In the genomic region with DNA sequence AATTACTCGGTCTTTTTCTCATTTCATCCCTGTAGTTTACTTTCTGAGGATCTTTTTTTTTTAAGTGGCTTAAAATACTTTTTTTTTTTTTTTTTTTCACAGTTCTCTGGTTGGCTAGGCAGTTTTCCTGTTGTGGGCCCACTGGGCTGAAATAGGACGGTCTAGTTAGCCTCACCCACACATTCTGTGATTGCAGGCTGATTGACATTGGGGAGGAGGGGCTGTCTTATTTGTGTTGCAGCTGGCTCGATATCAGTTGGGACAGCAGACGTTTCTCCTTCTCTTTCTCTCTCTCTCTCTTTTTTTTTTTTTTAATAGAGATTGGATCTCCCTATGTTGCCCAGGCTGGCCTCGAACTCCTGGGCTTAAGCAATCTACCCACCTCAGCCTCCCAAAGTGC, we compare ENCODE assay signal across 29 cellular contexts. TPM values are rescaled to one million over a fixed set of nuclear protein-coding genes. Genes with fewer than 3 reads are reported as not detected.
DNase-seq lines count a peak whose midpoint lies in the region; ATAC-seq lines count a peak whose summit lies in the region.
"Had no signal": no experiment of that assay in that cellular context is flagged by ENCODE, and none has a peak within 500 bp of the region (broad histone marks: within the 10 kb centered on the region; RNA-seq: fewer than 3 reads in every experiment).

No MANE protein-coding gene starts in this region.

- no peak overlapping the region for H3K4me3 ChIP-seq in H7 (ENCODE audit: insufficient read depth, low read depth, low read length)
- H3K4me3 ChIP-seq: ascending aorta, dorsolateral prefrontal cortex, SK-N-MC, skin epidermis, uterus had no signal

- no peaks in the 10 kb centered on the region for H3K27me3 Mint-ChIP-seq in activated T-cell treated with anti-CD3 and anti-CD28 coated beads, Interleukin-2, amount 50 U/mL, for 24 hours
- H3K27me3 Mint-ChIP-seq in central memory CD8-positive, alpha-beta T cell, result no peaks in the 10 kb centered on the region
- H3K27me3 Mint-ChIP-seq in natural killer cell treated with Interleukin-12 subunit alpha and Interleukin-12 subunit beta and Interleukin-15 and Interleukin-18, amount 100 ng/mL, for 72 hours, result no peaks in the 10 kb centered on the region
- H3K27me3 Mint-ChIP-seq: memory B cell had no signal

- H3K27ac Mint-ChIP-seq in activated T-cell treated with anti-CD3 and anti-CD28 coated beads, Interleukin-2, amount 50 U/mL, for 24 hours, result peak overlapping the region; percentile 63
- no peak overlapping the region for H3K27ac Mint-ChIP-seq in central memory CD8-positive, alpha-beta T cell (ENCODE audit: low read depth)
- H3K27ac Mint-ChIP-seq in natural killer cell treated with Interleukin-12 subunit alpha and Interleukin-12 subunit beta and Interleukin-15 and Interleukin-18, amount 100 ng/mL, for 72 hours, result peak overlapping the region; percentile 77 to 97
- H3K27ac Mint-ChIP-seq: activated B cell treated with CpG ODN at 0.5 μM for 24 hours, memory B cell had no signal

- peaks cover 70% of the 10 kb centered on the region for H3K36me3 Mint-ChIP-seq in activated T-cell treated with anti-CD3 and anti-CD28 coated beads, Interleukin-2, amount 50 U/mL, for 24 hours (ENCODE audit: low read depth)
- H3K36me3 Mint-ChIP-seq in central memory CD8-positive, alpha-beta T cell (ENCODE audit: insufficient read depth), result peaks cover 32% of the 10 kb centered on the region
- H3K36me3 Mint-ChIP-seq in natural killer cell treated with Interleukin-12 subunit alpha and Interleukin-12 subunit beta and Interleukin-15 and Interleukin-18, amount 100 ng/mL, for 72 hours, result no peaks in the 10 kb centered on the region

- H3K4me1 Mint-ChIP-seq in activated T-cell treated with anti-CD3 and anti-CD28 coated beads, Interleukin-2, amount 50 U/mL, for 24 hours (ENCODE audit: low read depth), result peaks cover 71% of the 10 kb centered on the region
- H3K4me1 Mint-ChIP-seq in central memory CD8-positive, alpha-beta T cell, result peaks cover 76% of the 10 kb centered on the region
- peaks cover 64 to 65% of the 10 kb centered on the region in 2 donors for H3K4me1 Mint-ChIP-seq in natural killer cell treated with Interleukin-12 subunit alpha and Interleukin-12 subunit beta and Interleukin-15 and Interleukin-18, amount 100 ng/mL, for 72 hours (ENCODE audit: low read depth in 2 of 2)

- no peaks in the 10 kb centered on the region for H3K9me3 Mint-ChIP-seq in activated T-cell treated with anti-CD3 and anti-CD28 coated beads, Interleukin-2, amount 50 U/mL, for 24 hours
- H3K9me3 Mint-ChIP-seq in central memory CD8-positive, alpha-beta T cell, result no peaks in the 10 kb centered on the region
- H3K9me3 Mint-ChIP-seq in natural killer cell treated with Interleukin-12 subunit alpha and Interleukin-12 subunit beta and Interleukin-15 and Interleukin-18, amount 100 ng/mL, for 72 hours, result no peaks in the 10 kb centered on the region
- H3K9me3 Mint-ChIP-seq: activated B cell treated with CpG ODN at 0.5 μM for 24 hours, memory B cell had no signal

- no peak for DNase-seq in activated T-cell treated with anti-CD3 and anti-CD28 coated beads, Interleukin-2, amount 50 U/mL, for 24 hours
- no peak for DNase-seq in activated T-cell treated with anti-CD3 and anti-CD28 coated beads for 4 hours
- DNase-seq in H7, result peak; percentile 23
- no peak for DNase-seq in central memory CD8-positive, alpha-beta T cell (ENCODE audit: low spot score in 2 of 2)
- no peak for DNase-seq in natural killer cell treated with Interleukin-12 subunit alpha and Interleukin-12 subunit beta and Interleukin-15 and Interleukin-18, amount 100 ng/mL, for 72 hours (ENCODE audit: low spot score)
- DNase-seq in NCI-H345 treated with DMSO at 0.1 percent for 48 hours (lab: John Stamatoyannopoulos, UW; ENCODE audit: unreplicated experiment), result no peak
- DNase-seq in A172 (ENCODE audit: low spot score), result no peak
- DNase-seq: ACHN; activated B cell treated with CpG ODN at 0.5 μM for 24 hours; activated CD4-positive, alpha-beta T cell treated with anti-CD3 and anti-CD28 coated beads, Interleukin-2, amount 50 U/mL, for 48 hours; activated naive CD4-positive, alpha-beta T cell treated with anti-CD3 and anti-CD28 coated beads, Interleukin-2, amount 50 U/mL, for 16 hours; central memory CD4-positive, alpha-beta T cell; dorsolateral prefrontal cortex; left cardiac atrium; NCI-H1048; NCI-H187; NCI-H526 treated with DMSO at 0.1 percent for 48 hours; occipital lobe; T-helper 9 cell; uterus had no signal

- H3K36me3 ChIP-seq in H7 (replicated peaks; ENCODE audit: control insufficient read depth, insufficient read depth, low read length), result no peaks in the 10 kb centered on the region
- H3K36me3 ChIP-seq: uterus had no signal

- H3K27me3 ChIP-seq in H7 (ENCODE audit: control insufficient read depth, insufficient read depth, low read length), result no peaks in the 10 kb centered on the region
- H3K27me3 ChIP-seq: ascending aorta, dorsolateral prefrontal cortex, uterus had no signal

- no peak for ATAC-seq in central memory CD8-positive, alpha-beta T cell (replicated peaks; ENCODE audit: extremely low read depth, poor library complexity, severe bottlenecking)
- no peak for ATAC-seq in natural killer cell treated with Interleukin-12 subunit alpha and Interleukin-12 subunit beta and Interleukin-15 and Interleukin-18, amount 100 ng/mL, for 72 hours
- no peak for ATAC-seq in GM21825 (IDR thresholded peaks at IDR 0.05; ENCODE audit: unreplicated experiment)
- ATAC-seq: HCT116, HepG2 had no signal

- H3K4me3 Mint-ChIP-seq in activated T-cell treated with anti-CD3 and anti-CD28 coated beads, Interleukin-2, amount 50 U/mL, for 24 hours, result no peak overlapping the region
- peak overlapping the region; percentile 88 for H3K4me3 Mint-ChIP-seq in central memory CD8-positive, alpha-beta T cell
- no peak overlapping the region for H3K4me3 Mint-ChIP-seq in natural killer cell treated with Interleukin-12 subunit alpha and Interleukin-12 subunit beta and Interleukin-15 and Interleukin-18, amount 100 ng/mL, for 72 hours
- H3K4me3 Mint-ChIP-seq: activated B cell treated with CpG ODN at 0.5 μM for 24 hours, memory B cell had no signal

RNA-seq across cellular contexts. Expression of a gene that starts 6.9 kb away (rescaled TPM):
- total RNA-seq in H7 (2014; rRNA removed; shearing (Covaris generic)), result 84.7 and 89.1 TPM in 2 replicates
- total RNA-seq in natural killer cell treated with Interleukin-12 subunit alpha and Interleukin-12 subunit beta and Interleukin-15 and Interleukin-18, amount 100 ng/mL, for 72 hours, result 10 to 100 TPM; 55.4 to 65.8 TPM
- total RNA-seq in A172 (2014; rRNA removed; shearing (Covaris generic)), result 12.1 and 28.1 TPM in 2 replicates

RNA-seq across cellular contexts. Expression of a gene that starts 41.9 kb away (rescaled TPM):
- total RNA-seq in H7 (2014; rRNA removed; shearing (Covaris generic)), result 0.81 and 1.7 TPM in 2 replicates
- 1 to 10 TPM; 2.1 to 2.7 TPM for total RNA-seq in natural killer cell treated with Interleukin-12 subunit alpha and Interleukin-12 subunit beta and Interleukin-15 and Interleukin-18, amount 100 ng/mL, for 72 hours
- total RNA-seq in A172 (2014; rRNA removed; shearing (Covaris generic)), result 6.1 and 6.6 TPM in 2 replicates

RNA-seq across cellular contexts. Expression of a gene that starts 45.4 kb away (rescaled TPM):
- not detected in 2 replicates for total RNA-seq in H7 (2014; rRNA removed; shearing (Covaris generic))
- total RNA-seq in natural killer cell treated with Interleukin-12 subunit alpha and Interleukin-12 subunit beta and Interleukin-15 and Interleukin-18, amount 100 ng/mL, for 72 hours, result not detected
- 0.19 TPM in 1 of 2 replicates, not detected in the other for total RNA-seq in A172 (2014; rRNA removed; shearing (Covaris generic))
- total RNA-seq: activated B cell treated with CpG ODN at 0.5 μM for 24 hours, ascending aorta, Daoy, left cardiac atrium, subcutaneous adipose tissue had no signal
